ENCODE assay signal across 15 cellular contexts in genomic region chr13:79196366-79196765, GRCh38.
"Had no signal": no experiment of that assay in that cellular context is flagged by ENCODE, and none has a peak within 500 bp of the region (broad histone marks: within the 10 kb centered on the region; RNA-seq: fewer than 3 reads in every experiment).

No MANE protein-coding gene starts in this region.

- H3K9me3 ChIP-seq: left ventricle myocardium inferior, mucosa of descending colon, pancreas, sigmoid colon, spleen had no signal

- H3K36me3 Mint-ChIP-seq: memory B cell; naive thymus-derived CD8-positive, alpha-beta T cell had no signal

- ATAC-seq: foreskin keratinocyte; mucosa of descending colon; naive thymus-derived CD8-positive, alpha-beta T cell; pancreas had no signal

- H3K4me1 ChIP-seq: foreskin keratinocyte, left ventricle myocardium inferior, pancreas, sigmoid colon had no signal

- H3K27me3 ChIP-seq: brain microvascular endothelial cell, foreskin keratinocyte, pancreas, sigmoid colon, spleen had no signal

- H3K4me3 Mint-ChIP-seq: dendritic cell treated with granulocyte-macrophage colony-stimulating factor and Interleukin-4, amounts not matched to agents 40 ng/mL and 50 ng/mL, for 4 days; memory B cell; naive thymus-derived CD8-positive, alpha-beta T cell had no signal

- H3K4me3 ChIP-seq: left ventricle myocardium inferior, mucosa of descending colon, pancreas, sigmoid colon, spleen had no signal

- H3K27ac Mint-ChIP-seq: dendritic cell treated with granulocyte-macrophage colony-stimulating factor and Interleukin-4, amounts not matched to agents 40 ng/mL and 50 ng/mL, for 4 days; memory B cell had no signal

- H3K27ac ChIP-seq: brain microvascular endothelial cell, foreskin keratinocyte, left ventricle myocardium inferior, pancreas, sigmoid colon, spleen had no signal

- DNase-seq: activated naive CD4-positive, alpha-beta T cell treated with anti-CD3 and anti-CD28 coated beads, Interleukin-2, amount 50 U/mL, for 16 hours; brain microvascular endothelial cell; effector memory CD4-positive, alpha-beta T cell; foreskin keratinocyte; glutamatergic neuron; hypothalamus; left ventricle myocardium inferior; mucosa of descending colon; naive thymus-derived CD8-positive, alpha-beta T cell; pancreas; sigmoid colon; spleen; T-helper 9 cell had no signal

- H3K9me3 Mint-ChIP-seq: dendritic cell treated with granulocyte-macrophage colony-stimulating factor and Interleukin-4, amounts not matched to agents 40 ng/mL and 50 ng/mL, for 4 days; naive thymus-derived CD8-positive, alpha-beta T cell had no signal

- H3K27me3 Mint-ChIP-seq: memory B cell had no signal

- H3K36me3 ChIP-seq: brain microvascular endothelial cell, left ventricle myocardium inferior, pancreas, sigmoid colon, spleen had no signal
